ENCODE assay signal across 11 cellular contexts in the genomic region with DNA sequence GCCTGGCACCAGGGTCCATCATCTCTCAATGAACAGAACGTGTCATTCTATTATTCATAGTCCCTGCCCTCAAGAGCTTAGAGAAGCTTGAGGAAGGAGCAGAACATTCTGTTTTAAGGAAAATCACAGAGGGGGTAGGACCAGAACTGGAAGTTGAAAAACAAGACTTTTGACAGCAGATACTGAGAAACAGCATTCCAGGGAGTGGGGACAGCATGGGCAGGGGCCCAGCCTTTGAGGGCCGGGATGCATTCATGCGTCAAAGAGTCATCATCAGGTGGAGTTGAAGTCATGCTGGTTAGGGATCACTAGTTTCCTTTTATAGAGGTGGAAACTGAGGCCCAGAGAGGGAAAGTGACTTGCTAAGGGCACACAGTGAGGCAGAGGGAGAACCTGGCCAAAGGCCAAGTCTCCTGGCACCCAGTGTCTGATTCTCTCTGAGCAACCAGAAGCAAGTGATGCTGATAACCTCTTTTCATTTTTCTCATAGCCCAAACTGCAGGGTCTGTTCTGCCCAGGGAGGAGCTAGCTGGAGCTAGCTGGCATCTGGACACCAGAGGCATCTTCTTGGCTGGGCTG. TPM values are rescaled to one million over a fixed set of nuclear protein-coding genes. Genes with fewer than 3 reads are reported as not detected.
DNase-seq lines count a peak whose midpoint lies in the region; ATAC-seq, FAIRE-seq and TF ChIP-seq lines count a peak whose summit lies in the region.
"Had no signal": no experiment of that assay in that cellular context is flagged by ENCODE, and none has a peak within 500 bp of the region (broad histone marks: within the 10 kb centered on the region; RNA-seq: fewer than 3 reads in every experiment).

No MANE protein-coding gene starts in this region.

- ATAC-seq in A549 (no peak), sciatic nerve (no peak), gastrocnemius medialis (no peak)
- ATAC-seq in naive thymus-derived CD4-positive, alpha-beta T cell, result no peak
- ATAC-seq: Right ventricle myocardium inferior had no signal

- CTCF ChIA-PET in A549 (lab: Yijun Ruan, JAX), result interaction anchor here (1.1 to 32.4 kb wide), 8 partner anchors 9 to 65 kb away, joined by 3 to 821 read pairs (median 4); no protein-coding TSS in a partner anchor
- CTCF ChIA-PET in naive thymus-derived CD4-positive, alpha-beta T cell (lab: Charles Lee), result no interaction called here

- TF ChIP-seq CTCF in A549 (IDR thresholded peaks at IDR 0.05), result no peak
- TF ChIP-seq CTCF in adrenal gland (IDR thresholded peaks at IDR 0.05), result no peak
- TF ChIP-seq CTCF in gastrocnemius medialis (IDR thresholded peaks at IDR 0.05 in 4 of 5, conservative IDR thresholded peaks at IDR 0.05 in 1 of 5), result no peak

- H3K36me3 Mint-ChIP-seq in naive thymus-derived CD4-positive, alpha-beta T cell, result peaks cover 0 to 4% (median 0%) of the 10 kb centered on the region in 5 donors

- H3K36me3 ChIP-seq in adrenal gland (replicated peaks in 1 of 2) (no peaks in the 10 kb centered on the region), gastrocnemius medialis (no peaks in the 10 kb centered on the region)
- H3K36me3 ChIP-seq in naive thymus-derived CD4-positive, alpha-beta T cell (ENCODE audit: control insufficient read depth in 2 of 3, insufficient read depth in 3 of 3, low read length in 3 of 3), result no peaks in the 10 kb centered on the region

- H3K27ac Mint-ChIP-seq in naive thymus-derived CD4-positive, alpha-beta T cell, result peak overlapping the region in 6 of 9 donors; percentile 48 to 96 (median 84)

- peak overlapping the region; percentile 85 for H3K4me2 ChIP-seq in A549

- H3K4me3 ChIP-seq in A549 (no peak overlapping the region), adrenal gland (no peak overlapping the region), gastrocnemius medialis (no peak overlapping the region)
- H3K4me3 ChIP-seq in naive thymus-derived CD4-positive, alpha-beta T cell (ENCODE audit: low read length), result no peak overlapping the region

- TF ChIP-seq RAD21 in A549 (conservative IDR thresholded peaks at IDR 0.05 in 1 of 2, IDR thresholded peaks at IDR 0.05 in 1 of 2), result no peak

- no peak for FAIRE-seq in A549 (lab: Jason Lieb, UNC)

- intact Hi-C loops in adrenal gland (cut with DNase I), result no loop called here
- intact Hi-C loops in naive thymus-derived CD4-positive, alpha-beta T cell (cut with micrococcal nuclease), result loop anchor here in 1 of 2 donors (1.0 to 5.0 kb wide), 2 partner anchors 9 to 217 kb away; a partner anchor contains a TSS
- intact Hi-C loops in sciatic nerve (cut with DNase I), result no loop called here
- intact Hi-C loops in gastrocnemius medialis (cut with DNase I; ENCODE audit: low total_unique reads), result loop anchor here (10.0 kb wide), 1 partner anchor 346 kb away; no protein-coding TSS in a partner anchor

- POLR2A ChIA-PET in A549 (lab: Yijun Ruan, JAX), result interaction anchor here (1.9 kb wide), 1 partner anchor 8 kb away, joined by 20 read pairs; no protein-coding TSS in a partner anchor
- POLR2A ChIA-PET in naive thymus-derived CD4-positive, alpha-beta T cell (lab: Charles Lee), result interaction anchor here (1.1 to 1.5 kb wide), 2 partner anchors 11 to 15 kb away, joined by 3 read pairs; no protein-coding TSS in a partner anchor

- DNase-seq in A549 (ENCODE audit: low read depth in 1 of 2, low spot score in 1 of 2) (no peak), Caki2 (ENCODE audit: low read depth) (peak; percentile 76), adrenal gland (peak in 1 of 7 donors; percentile 57), A172 (ENCODE audit: low spot score) (no peak), sciatic nerve (ENCODE audit: low spot score) (no peak), COR-L47 (lab: John Stamatoyannopoulos, UW) (no peak), gastrocnemius medialis (no peak)
- DNase-seq in naive thymus-derived CD4-positive, alpha-beta T cell, result no peak
- DNase-seq: activated gamma-delta T cell treated with Interleukin-2 at 50 U/mL for 16 hours had no signal

- H3K27me3 ChIP-seq in adrenal gland (no peaks in the 10 kb centered on the region), gastrocnemius medialis (no peaks in the 10 kb centered on the region)
- no peaks in the 10 kb centered on the region for H3K27me3 ChIP-seq in naive thymus-derived CD4-positive, alpha-beta T cell (ENCODE audit: control insufficient read depth in 2 of 2, insufficient read depth in 2 of 2, low read length in 2 of 2)
- H3K27me3 ChIP-seq: foreskin keratinocyte had no signal

- in situ Hi-C loops in Caki2 (cut with HindIII; ENCODE audit: low pct_unique_long_range_greater_than_20kb, low sequenced_read_pairs), result no loop called here
- in situ Hi-C loops in gastrocnemius medialis (cut with MboI; ENCODE audit: low sequenced_read_pairs in 4 of 4), result no loop called here

- H3K27ac ChIP-seq in A549 (peak overlapping the region; percentile 92 to 100), adrenal gland (peak overlapping the region in 4 of 5 donors; percentile 83 to 98 (median 92)), gastrocnemius medialis (peak overlapping the region in 2 of 4 donors; percentile 79 to 80)
- H3K27ac ChIP-seq in naive thymus-derived CD4-positive, alpha-beta T cell (ENCODE audit: low read depth, low read length), result no peak overlapping the region

- H3K27me3 Mint-ChIP-seq in naive thymus-derived CD4-positive, alpha-beta T cell, result no peaks in the 10 kb centered on the region

- no peak for TF ChIP-seq EP300 in A549 (IDR thresholded peaks at IDR 0.05)

- H3K9me3 Mint-ChIP-seq in naive thymus-derived CD4-positive, alpha-beta T cell, result no peaks in the 10 kb centered on the region

- H3K4me3 Mint-ChIP-seq in naive thymus-derived CD4-positive, alpha-beta T cell, result peak overlapping the region in 8 of 10 donors; percentile 81 to 89 (median 86)

- H3K4me1 ChIP-seq in A549 (peaks cover 75% of the 10 kb centered on the region), adrenal gland (replicated peaks in 1 of 2) (peaks cover 37 to 60% of the 10 kb centered on the region in 2 donors), gastrocnemius medialis (peaks cover 20 to 25% of the 10 kb centered on the region in 2 donors)
- H3K4me1 ChIP-seq in naive thymus-derived CD4-positive, alpha-beta T cell (ENCODE audit: control insufficient read depth in 2 of 2, insufficient read depth in 2 of 2, low read length in 2 of 2), result peaks cover 12 to 18% of the 10 kb centered on the region in 2 donors

- TF ChIP-seq POLR2A in A549 (IDR thresholded peaks at IDR 0.05; ENCODE audit: low read length), result no peak
- TF ChIP-seq POLR2A in adrenal gland (IDR thresholded peaks at IDR 0.05), result no peak
- TF ChIP-seq POLR2A in gastrocnemius medialis (IDR thresholded peaks at IDR 0.05), result no peak

- H3K9me3 ChIP-seq in A549 (no peaks in the 10 kb centered on the region), adrenal gland (replicated peaks in 1 of 3) (no peaks in the 10 kb centered on the region), gastrocnemius medialis (no peaks in the 10 kb centered on the region)
- no peaks in the 10 kb centered on the region for H3K9me3 ChIP-seq in naive thymus-derived CD4-positive, alpha-beta T cell (ENCODE audit: control insufficient read depth in 2 of 3, low read length in 3 of 3)

- WGBS in A549 (ENCODE audit: missing lambda C conversion rate), result 91% methylated on average over 3 of the region's 3 CpGs
- WGBS in adrenal gland, 4 donors, result 57 to 75% (median 71%) methylated on average over 3 of the region's 3 CpGs

- H3K4me1 Mint-ChIP-seq in naive thymus-derived CD4-positive, alpha-beta T cell, result peaks cover 19 to 64% (median 22%) of the 10 kb centered on the region in 7 donors

TF ChIP-seq in A549, 52 proteins besides CTCF, POLR2A, EP300 and RAD21:
- TF ChIP-seq NPAS2 (CRISPR knock-in tag; IDR thresholded peaks at IDR 0.05; ENCODE audit: borderline replicate concordance) (no peak), HEYL (CRISPR knock-in tag; IDR thresholded peaks at IDR 0.05) (no peak), CBX2 (IDR thresholded peaks at IDR 0.05; ENCODE audit: borderline replicate concordance, low read depth) (no peak), FOXS1 (CRISPR knock-in tag; IDR thresholded peaks at IDR 0.05) (no peak), PHF8 (IDR thresholded peaks at IDR 0.05; ENCODE audit: borderline replicate concordance, low read depth) (no peak), MAFK (IDR thresholded peaks at IDR 0.05; ENCODE audit: partially characterized antibody) (no peak), FOSB (CRISPR knock-in tag; IDR thresholded peaks at IDR 0.05) (no peak), KDM5A (IDR thresholded peaks at IDR 0.05) (no peak), RFX5 (IDR thresholded peaks at IDR 0.05) (no peak), RCOR1 (IDR thresholded peaks at IDR 0.05; ENCODE audit: low read depth, low read length) (no peak), CHD4 (IDR thresholded peaks at IDR 0.05; ENCODE audit: borderline replicate concordance) (no peak)
- TF ChIP-seq, protein P1, sequence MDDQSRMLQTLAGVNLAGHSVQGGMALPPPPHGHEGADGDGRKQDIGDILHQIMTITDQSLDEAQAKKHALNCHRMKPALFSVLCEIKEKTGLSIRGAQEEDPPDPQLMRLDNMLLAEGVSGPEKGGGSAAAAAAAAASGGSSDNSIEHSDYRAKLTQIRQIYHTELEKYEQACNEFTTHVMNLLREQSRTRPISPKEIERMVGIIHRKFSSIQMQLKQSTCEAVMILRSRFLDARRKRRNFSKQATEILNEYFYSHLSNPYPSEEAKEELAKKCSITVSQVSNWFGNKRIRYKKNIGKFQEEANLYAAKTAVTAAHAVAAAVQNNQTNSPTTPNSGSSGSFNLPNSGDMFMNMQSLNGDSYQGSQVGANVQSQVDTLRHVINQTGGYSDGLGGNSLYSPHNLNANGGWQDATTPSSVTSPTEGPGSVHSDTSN (IDR thresholded peaks at IDR 0.05), result no peak
- TF ChIP-seq, protein P2, sequence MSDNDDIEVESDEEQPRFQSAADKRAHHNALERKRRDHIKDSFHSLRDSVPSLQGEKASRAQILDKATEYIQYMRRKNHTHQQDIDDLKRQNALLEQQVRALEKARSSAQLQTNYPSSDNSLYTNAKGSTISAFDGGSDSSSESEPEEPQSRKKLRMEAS (IDR thresholded peaks at IDR 0.05), result no peak

RNA-seq across cellular contexts. Expression of a gene that starts 41.5 kb away (rescaled TPM):
- polyA plus RNA-seq in A549 (2011; rRNA removed), result 13.3 and 20.4 TPM in 2 replicates
- 12.7 and 14.5 TPM in 2 replicates for polyA plus RNA-seq in A549 (2012; cell fraction: cytosol; rRNA removed)
- 16.5 and 22.0 TPM in 2 replicates for polyA plus RNA-seq in A549 (2012; cell fraction: nucleus; rRNA removed)
- 16.1 to 22.6 TPM (median 19.8 TPM) in 3 replicates for polyA plus RNA-seq in A549 (2017; fragmentation: RNase III; extraction: RNeasy Plus Mini Kit Qiagen cat#74134 plus additional on column Dnase treatment)
- polyA minus RNA-seq in A549 (2011; rRNA and poly(A)+ RNA removed), result 22.3 and 22.9 TPM in 2 replicates
- 1.2 and 1.9 TPM in 2 replicates for total RNA-seq in Caki2 (2014; rRNA removed; shearing (Covaris generic); ENCODE audit: low replicate concordance)
- 100 to 1,000 TPM in 1 of 8 donors, 10 to 100 TPM in 7; 36.1 to 169 (median 69.5) TPM for total RNA-seq in adrenal gland
- polyA plus RNA-seq in adrenal gland, result 10 to 100 TPM; 29.4 to 61.6 (median 29.7) TPM
- 10 to 100 TPM in 4 of 5 experiments, 1 to 10 TPM in 1; 6.7 to 17.8 (median 14.1) TPM for total RNA-seq in naive thymus-derived CD4-positive, alpha-beta T cell
- 1 to 10 TPM; 3.0 to 3.3 TPM for polyA plus RNA-seq in naive thymus-derived CD4-positive, alpha-beta T cell
- total RNA-seq in A172 (2014; rRNA removed; shearing (Covaris generic)), result 20.8 and 63.2 TPM in 2 replicates
- total RNA-seq in sciatic nerve, result 113 TPM
- 10 to 100 TPM in 2 of 4 donors, 1 to 10 TPM in 2; 3.4 to 36.8 (median 9.2) TPM for total RNA-seq in gastrocnemius medialis
